ENCODE assay signal across 19 cellular contexts in genomic region chr13:48644951-48645350, GRCh38. TPM values are rescaled to one million over a fixed set of nuclear protein-coding genes. Genes with fewer than 3 reads are reported as not detected.
DNase-seq lines count a peak whose midpoint lies in the region; TF ChIP-seq lines count a peak whose summit lies in the region.
"Had no signal": no experiment of that assay in that cellular context is flagged by ENCODE, and none has a peak within 500 bp of the region (broad histone marks: within the 10 kb centered on the region; RNA-seq: fewer than 3 reads in every experiment).

No MANE protein-coding gene starts in this region.

- H3K9me3 ChIP-seq in esophagus muscularis mucosa (no peaks in the 10 kb centered on the region), prostate gland (no peaks in the 10 kb centered on the region), mammary epithelial cell (replicated peaks; ENCODE audit: insufficient read depth, low read length) (no peaks in the 10 kb centered on the region)

- in situ Hi-C loops in mammary epithelial cell (cut with MboI; ENCODE audit: low sequenced_read_pairs in 2 of 2), result no loop called here

- H3K27ac ChIP-seq in esophagus muscularis mucosa (replicated peaks in 1 of 4), result no peak overlapping the region
- no peak overlapping the region for H3K27ac ChIP-seq in prostate gland
- H3K27ac ChIP-seq in mammary epithelial cell (ENCODE audit: insufficient read depth, low read depth, low read length), result no peak overlapping the region

- CTCF ChIA-PET in mammary epithelial cell (lab: Charles Lee; ENCODE audit: low non-redundant PET), result no interaction called here

- H3K4me3 ChIP-seq in esophagus muscularis mucosa (no peak overlapping the region), prostate gland (no peak overlapping the region), mammary epithelial cell (replicated peaks in 1 of 3; ENCODE audit: insufficient read depth in 1 of 3, low read depth in 2 of 3, low read length in 3 of 3) (no peak overlapping the region)

- no peak overlapping the region for H3K9ac ChIP-seq in mammary epithelial cell (ENCODE audit: insufficient read depth, low read length)

- dilution Hi-C loops in mammary epithelial cell (cut with HindIII; ENCODE audit: low sequenced_read_pairs), result no loop called here

- H4K20me1 ChIP-seq in mammary epithelial cell (ENCODE audit: insufficient read depth, low read length), result no peaks in the 10 kb centered on the region

- no peaks in the 10 kb centered on the region for H3K79me2 ChIP-seq in mammary epithelial cell (ENCODE audit: insufficient read depth, low read length)

- no peak for TF ChIP-seq CTCF in esophagus muscularis mucosa (IDR thresholded peaks at IDR 0.05)
- TF ChIP-seq CTCF in prostate gland (IDR thresholded peaks at IDR 0.05), result no peak
- TF ChIP-seq CTCF in mammary epithelial cell (conservative IDR thresholded peaks at IDR 0.05 in 1 of 2, IDR thresholded peaks at IDR 0.05 in 1 of 2; ENCODE audit: extremely low read depth in 1 of 2, insufficient read depth in 1 of 2, low read depth in 1 of 2, low read length in 2 of 2), result no peak

- BruUV-seq in mammary epithelial cell (replicated peaks; lab: Mats Ljungman, UMichigan), result no TSS peak

- H3K4me2 ChIP-seq in mammary epithelial cell (ENCODE audit: insufficient read depth, low read depth, low read length), result no peak overlapping the region

- no peaks in the 10 kb centered on the region for H3K4me1 ChIP-seq in esophagus muscularis mucosa
- no peaks in the 10 kb centered on the region for H3K4me1 ChIP-seq in prostate gland (replicated peaks)
- H3K4me1 ChIP-seq in mammary epithelial cell (ENCODE audit: insufficient read depth, low read length), result no peaks in the 10 kb centered on the region

- intact Hi-C loops in esophagus muscularis mucosa (cut with DNase I), result no loop called here
- intact Hi-C loops in prostate gland (cut with DNase I), result no loop called here
- intact Hi-C loops in mammary epithelial cell (cut with micrococcal nuclease), result loop anchor here (5.0 kb wide), 1 partner anchor 48 kb away; no protein-coding TSS in a partner anchor

- no peak for TF ChIP-seq EP300 in esophagus muscularis mucosa (IDR thresholded peaks at IDR 0.05)

- H2AFZ ChIP-seq in mammary epithelial cell (ENCODE audit: low read depth, low read length), result no peak overlapping the region

- H3K27me3 ChIP-seq in esophagus muscularis mucosa (no peaks in the 10 kb centered on the region), prostate gland (replicated peaks; ENCODE audit: insufficient read depth) (no peaks in the 10 kb centered on the region), mammary epithelial cell (ENCODE audit: insufficient read depth, low read length) (peaks cover 3% of the 10 kb centered on the region)

- DNase-seq in DMS79 (lab: John Stamatoyannopoulos, UW) (peak; percentile 81), NCI-H524 treated with DMSO at 0.1 percent for 48 hours (lab: John Stamatoyannopoulos, UW) (peak; percentile 94), esophagus muscularis mucosa (ENCODE audit: extremely low spot score) (peak; percentile 53), prostate gland (ENCODE audit: low spot score) (no peak), mammary epithelial cell (no peak)
- DNase-seq in stimulated activated CD4-positive, alpha-beta T cell treated with anti-CD3 and anti-CD28 coated beads, Interleukin-12 subunit alpha, Interleukin-12 subunit beta, amount 100 ng/mL, for 4 hours, result no peak
- DNase-seq: C1 segment of cervical spinal cord; CD4-positive, CD25-positive, alpha-beta regulatory T cell; CD8-positive, alpha-beta memory T cell; COR-L47; DMS 273 treated with DMSO at 0.1 percent for 48 hours; DMS53; GDM1; GOT3; H9 had no signal

- TF ChIP-seq POLR2A in esophagus muscularis mucosa (IDR thresholded peaks at IDR 0.05; ENCODE audit: low read depth), result no peak
- no peak for TF ChIP-seq POLR2A in prostate gland (IDR thresholded peaks at IDR 0.05)

- no peaks in the 10 kb centered on the region for H3K36me3 ChIP-seq in esophagus muscularis mucosa
- H3K36me3 ChIP-seq in prostate gland, result no peaks in the 10 kb centered on the region
- H3K36me3 ChIP-seq in mammary epithelial cell (ENCODE audit: insufficient read depth, low read length), result no peaks in the 10 kb centered on the region

RNA-seq across cellular contexts. Expression of gene CYSLTR2, which starts 8.8 kb away (rescaled TPM):
- total RNA-seq in esophagus muscularis mucosa, result 1 to 10 TPM in 3 of 4 donors, under 1 TPM in 1; 0.83 to 4.2 (median 1.2) TPM
- total RNA-seq in prostate gland, result under 1 TPM; 0.59 to 0.74 TPM
- not detected for total RNA-seq in mammary epithelial cell
- polyA plus RNA-seq in mammary epithelial cell, result not detected
- polyA minus RNA-seq in mammary epithelial cell, result not detected
- total RNA-seq: A172, B cell, Daoy, H9, HT-29 had no signal

Comparison
In these comparisons a context has a peak if more than half of its experiments do, and no peak if none do; other contexts are left out.
1. DNase-seq: peak in DMS79 (single experiment), NCI-H524 treated with DMSO at 0.1 percent for 48 hours (single experiment) and esophagus muscularis mucosa (single experiment); none in stimulated activated CD4-positive, alpha-beta T cell treated with anti-CD3 and anti-CD28 coated beads, Interleukin-12 subunit alpha, Interleukin-12 subunit beta, amount 100 ng/mL, for 4 hours (single experiment), prostate gland (single experiment) and mammary epithelial cell (single experiment).